12 cellular contexts compared by ENCODE assay signal in genomic region chr4:40840255-40840984, GRCh38.
DNase-seq lines count a peak whose midpoint lies in the region; ATAC-seq and TF ChIP-seq lines count a peak whose summit lies in the region.
"Had no signal": no experiment of that assay in that cellular context is flagged by ENCODE, and none has a peak within 500 bp of the region (broad histone marks: within the 10 kb centered on the region; RNA-seq: fewer than 3 reads in every experiment).

No MANE protein-coding gene starts in this region.

- no peaks in the 10 kb centered on the region for H3K9me3 ChIP-seq in IMR-90 (ENCODE audit: control insufficient read depth, insufficient read depth, low read length)
- H3K9me3 ChIP-seq: esophagus muscularis mucosa had no signal

- no peak overlapping the region for H3K4me3 ChIP-seq in IMR-90 (ENCODE audit: insufficient read depth, low read depth, low read length)
- H3K4me3 ChIP-seq: esophagus muscularis mucosa had no signal

- no TSS peak for BruUV-seq in IMR-90 (replicated peaks; lab: Mats Ljungman, UMichigan)

- H3K4me3 Mint-ChIP-seq in memory B cell = peak overlapping the region; percentile 33
- H3K4me3 Mint-ChIP-seq: nephron; stimulated activated naive CD8-positive, alpha-beta T cell treated with anti-CD3 and anti-CD28 coated beads, Interleukin-15, amount 100 ng/mL, for 72 hours; T-helper 1 cell treated with Interleukin-12 subunit alpha and Interleukin-12 subunit beta and Interleukin-4 antibody, amounts not matched to agents 30 μg/mL and 1 μg/mL, for 36 hours had no signal

- H3K9ac ChIP-seq in IMR-90 (ENCODE audit: low read depth, low read length) = no peak overlapping the region

- no peak for TF ChIP-seq POLR2A in IMR-90 (IDR thresholded peaks at IDR 0.05; ENCODE audit: low read depth, low read length)

- no peak overlapping the region for H3K27ac Mint-ChIP-seq in memory B cell
- H3K27ac Mint-ChIP-seq: nephron; T-helper 1 cell treated with Interleukin-12 subunit alpha and Interleukin-12 subunit beta and Interleukin-4 antibody, amounts not matched to agents 30 μg/mL and 1 μg/mL, for 36 hours had no signal

- POLR2A ChIA-PET in IMR-90 (lab: Charles Lee; ENCODE audit: unreplicated experiment) = no interaction called here

- no peaks in the 10 kb centered on the region for H3K36me3 Mint-ChIP-seq in memory B cell

- CTCF ChIA-PET in IMR-90 (lab: Yijun Ruan, JAX) = interaction anchor here (0.7 to 1.6 kb wide), 6 partner anchors 10 to 75 kb away, joined by 3 to 6 read pairs (median 4); no protein-coding TSS in a partner anchor

- no peak overlapping the region for H2BK15ac ChIP-seq in IMR-90 (ENCODE audit: low read depth, low read length)

- H2AK5ac ChIP-seq in IMR-90 (ENCODE audit: low read depth, low read length) = peak overlapping the region; percentile 32

- H3K56ac ChIP-seq in IMR-90 (ENCODE audit: extremely low read depth, insufficient read depth, low read length) = 0 out of 2 replicates have a peak overlapping the region, but pooled peaks have one; percentile 4

- H4K20me1 ChIP-seq in IMR-90 (ENCODE audit: insufficient read depth, low read length) = no peaks in the 10 kb centered on the region

- no peak for TF ChIP-seq RAD21 in IMR-90 (IDR thresholded peaks at IDR 0.05; ENCODE audit: low read length)

- H3K23ac ChIP-seq in IMR-90 (ENCODE audit: low read depth, low read length) = no peak overlapping the region

- H4K8ac ChIP-seq in IMR-90 (ENCODE audit: low read depth in 2 of 2, low read length in 2 of 2) = no peak overlapping the region

- H3K27me3 ChIP-seq in IMR-90 (ENCODE audit: control insufficient read depth, insufficient read depth, low read length) = no peaks in the 10 kb centered on the region
- H3K27me3 ChIP-seq: esophagus muscularis mucosa had no signal

- no peaks in the 10 kb centered on the region for H3K9me3 Mint-ChIP-seq in memory B cell
- H3K9me3 Mint-ChIP-seq: nephron; stimulated activated naive CD8-positive, alpha-beta T cell treated with anti-CD3 and anti-CD28 coated beads, Interleukin-15, amount 100 ng/mL, for 72 hours; T-helper 1 cell treated with Interleukin-12 subunit alpha and Interleukin-12 subunit beta and Interleukin-4 antibody, amounts not matched to agents 30 μg/mL and 1 μg/mL, for 36 hours had no signal

- no peak overlapping the region for H2AK9ac ChIP-seq in IMR-90 (replicated peaks; ENCODE audit: low read depth, low read length, poor library complexity)

- H3K4me1 Mint-ChIP-seq in memory B cell = peaks cover 18% of the 10 kb centered on the region

- H2BK20ac ChIP-seq in IMR-90 (ENCODE audit: low read depth, low read length) = peak overlapping the region; percentile 14; the same call in 1 of the 2 replicates

- no peak overlapping the region for H2AFZ ChIP-seq in IMR-90 (replicated peaks; ENCODE audit: low read length, poor library complexity)

- no peak overlapping the region for H2BK5ac ChIP-seq in IMR-90 (ENCODE audit: low read depth, low read length, poor library complexity, severe bottlenecking)

- no peak overlapping the region for H3K27ac ChIP-seq in IMR-90 (ENCODE audit: insufficient read depth, low read length)
- H3K27ac ChIP-seq: esophagus muscularis mucosa had no signal

- H3K14ac ChIP-seq in IMR-90 (replicated peaks; ENCODE audit: low read depth, low read length) = no peak overlapping the region

- 0 out of 2 replicates have a peak overlapping the region, but pooled peaks have one; percentile 10 for H2BK120ac ChIP-seq in IMR-90 (ENCODE audit: low read depth, low read length)

- peaks cover 0 to 7% of the 10 kb centered on the region in 2 experiments; a peak in 2 of 4 replicates for H3K79me1 ChIP-seq in IMR-90 (ENCODE audit: low read depth in 1 of 2, low read length in 2 of 2)

- H3K4ac ChIP-seq in IMR-90 (ENCODE audit: low read depth, low read length) = no peak overlapping the region

- H3K27me3 Mint-ChIP-seq in memory B cell = peaks cover 4% of the 10 kb centered on the region

- H3K4me2 ChIP-seq in IMR-90 (ENCODE audit: low read depth, low read length) = no peak overlapping the region

- 92% methylated on average over 2 of the region's 10 CpGs; no CpG with 5 or more reads in 1 of the 2 experiments for WGBS in IMR-90 (ENCODE audit: extremely low coverage in 2 of 2, insufficient read length in 1 of 2), 2 experiments

- H3K4me1 ChIP-seq in IMR-90 (ENCODE audit: control insufficient read depth, insufficient read depth, low read length) = no peaks in the 10 kb centered on the region

- in situ Hi-C loops in IMR-90 (cut with MboI; ENCODE audit: low sequenced_read_pairs) = no loop called here

- no peak overlapping the region for H4K5ac ChIP-seq in IMR-90 (ENCODE audit: low read depth, low read length)

- dilution Hi-C loops in IMR-90 (cut with HindIII; ENCODE audit: low sequenced_read_pairs, unreplicated experiment) = no loop called here

- TF ChIP-seq CTCF in IMR-90 (conservative IDR thresholded peaks at IDR 0.05; ENCODE audit: low read depth, low read length) = no peak

- no peak overlapping the region for H3K18ac ChIP-seq in IMR-90 (ENCODE audit: low read depth, low read length)

- H3K9me1 ChIP-seq in IMR-90 (ENCODE audit: insufficient read depth, low read length) = peaks cover 16% of the 10 kb centered on the region; the same call in 1 of the 2 replicates

- peaks cover 3% of the 10 kb centered on the region; the same call in 1 of the 2 replicates for H3K36me3 ChIP-seq in IMR-90 (ENCODE audit: control insufficient read depth, insufficient read depth, low read length)

- peak; percentile 51 for ATAC-seq in GM21825 (IDR thresholded peaks at IDR 0.05; ENCODE audit: unreplicated experiment)
- no peak for ATAC-seq in IMR-90 (ENCODE audit: low read depth)
- ATAC-seq in memory B cell (ENCODE audit: low read depth) = peak; percentile 60
- ATAC-seq in HG03175 (IDR thresholded peaks at IDR 0.05; ENCODE audit: unreplicated experiment) = no peak

- peak; percentile 17 for DNase-seq in NOMO-1 treated with DMSO at 0.1 percent for 48 hours (lab: John Stamatoyannopoulos, UW; ENCODE audit: unreplicated experiment)
- DNase-seq in NOMO-1 treated with dmso at 0.1 percent for 144 hours (lab: John Stamatoyannopoulos, UW; ENCODE audit: unreplicated experiment) = no peak
- no peak for DNase-seq in IMR-90
- no peak for DNase-seq in memory B cell (ENCODE audit: low spot score in 2 of 2)
- no peak for DNase-seq in HUDEP-2 (lab: John Stamatoyannopoulos, UW; ENCODE audit: unreplicated experiment in 76 of 76)
- no peak for DNase-seq in SW480 (ENCODE audit: low spot score)

- intact Hi-C loops in IMR-90 (cut with micrococcal nuclease) = no loop called here

- H4K91ac ChIP-seq in IMR-90 (ENCODE audit: insufficient read depth, low read depth, low read length) = no peak overlapping the region

TF ChIP-seq in IMR-90, 13 proteins besides CTCF, POLR2A, EP300 and RAD21:
- no peak for TF ChIP-seq NFE2L2 (IDR thresholded peaks at IDR 0.05; ENCODE audit: low read depth, low read length)
- TF ChIP-seq SMC3 (IDR thresholded peaks at IDR 0.05; ENCODE audit: low read depth, low read length) = no peak
- TF ChIP-seq RFX5 (IDR thresholded peaks at IDR 0.05; ENCODE audit: low read depth, low read length) = no peak
TF ChIP-seq in IMR-90: peak in this region for 0.

Comparison
In these comparisons a context has a peak if more than half of its experiments do, and no peak if none do; other contexts are left out.
1. ATAC-seq: peak in GM21825 (single experiment) and memory B cell (single experiment); none in IMR-90 (single experiment) and HG03175 (single experiment).